ENCODE assay signal across 25 cellular contexts in the genomic region with DNA sequence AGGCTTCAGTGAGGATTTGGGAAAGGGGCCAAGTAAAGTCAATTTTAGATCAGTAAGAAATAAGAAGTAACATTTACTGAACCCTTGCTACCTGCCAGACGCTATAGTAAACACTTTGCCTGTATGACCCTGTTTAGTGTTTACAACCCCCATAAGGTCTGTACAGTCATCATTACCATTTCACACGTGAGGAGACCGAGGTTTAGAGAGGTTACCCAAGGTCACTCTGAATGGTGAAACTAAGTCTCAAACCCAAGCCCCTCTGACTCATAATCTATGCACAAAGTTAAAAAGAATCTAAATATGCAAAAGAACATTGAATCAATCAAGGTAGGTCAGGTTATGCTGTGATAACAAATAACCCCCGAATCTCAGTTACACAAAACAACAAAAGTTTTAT. TPM values are rescaled to one million over a fixed set of nuclear protein-coding genes. Genes with fewer than 3 reads are reported as not detected.
"Had no signal": no experiment of that assay in that cellular context is flagged by ENCODE, and none has a peak within 500 bp of the region (broad histone marks: within the 10 kb centered on the region; RNA-seq: fewer than 3 reads in every experiment).

No MANE protein-coding gene starts in this region.

- ATAC-seq: activated CD8-positive, alpha-beta T cell treated with anti-CD3 and anti-CD28 coated beads for 36 hours; activated naive CD4-positive, alpha-beta T cell treated with anti-CD3 and anti-CD28 coated beads, Interleukin-2, amount 50 U/mL, for 72 hours; effector memory CD8-positive, alpha-beta T cell; left lobe of liver had no signal

- H3K27me3 ChIP-seq: adrenal gland, cardiac muscle cell had no signal

- H3K27ac ChIP-seq: adrenal gland, cardiac muscle cell had no signal

- H3K36me3 ChIP-seq: adrenal gland, cardiac muscle cell, thoracic aorta had no signal

- H3K9me3 ChIP-seq: adrenal gland, thoracic aorta had no signal

- H3K4me3 ChIP-seq: adrenal gland, cardiac muscle cell had no signal

- DNase-seq: activated B cell treated with CpG ODN at 0.5 μM for 24 hours; activated CD4-positive, alpha-beta T cell treated with anti-CD3 and anti-CD28 coated beads for 4 hours; activated CD8-positive, alpha-beta memory T cell treated with anti-CD3 and anti-CD28 coated beads, Interleukin-2, amount 50 U/mL, for 4 hours; activated CD8-positive, alpha-beta T cell treated with anti-CD3 and anti-CD28 coated beads for 36 hours; activated gamma-delta T cell treated with Interleukin-2 at 50 U/mL for 16 hours; adrenal gland; effector memory CD8-positive, alpha-beta T cell; foreskin melanocyte; glutamatergic neuron; hippocampal formation; kidney; small intestine; stimulated activated CD4-positive, alpha-beta T cell treated with anti-CD3 and anti-CD28 coated beads, Interleukin-4, amount 100 ng/mL, for 1 hour had no signal

RNA-seq across cellular contexts. Expression of a gene that starts 8.0 kb away (rescaled TPM):
- total RNA-seq: activated B cell treated with CpG ODN at 0.5 μM for 24 hours; activated naive CD4-positive, alpha-beta T cell treated with anti-CD3 and anti-CD28 coated beads, Interleukin-2, amount 50 U/mL, for 72 hours; activated T-helper 1 cell treated with anti-CD3 and anti-CD28 coated beads, Interleukin-12 subunit alpha, Interleukin-12 subunit beta, Interleukin-2, Interleukin-4 antibody, amounts not matched to agents 30 ng/mL and 10 ng/mL and 1 ng/mL, durations not matched to agents 14 hours and 24 hours and 36 hours had no signal

RNA-seq across cellular contexts. Expression of a gene that starts 46.6 kb away (rescaled TPM):
- total RNA-seq: activated B cell treated with CpG ODN at 0.5 μM for 24 hours; activated CD8-positive, alpha-beta T cell treated with anti-CD3 and anti-CD28 coated beads for 36 hours; activated naive CD4-positive, alpha-beta T cell treated with anti-CD3 and anti-CD28 coated beads, Interleukin-2, amount 50 U/mL, for 72 hours; activated T-helper 1 cell treated with anti-CD3 and anti-CD28 coated beads, Interleukin-12 subunit alpha, Interleukin-12 subunit beta, Interleukin-2, Interleukin-4 antibody, amounts not matched to agents 30 ng/mL and 10 ng/mL and 1 ng/mL, durations not matched to agents 14 hours and 24 hours and 36 hours; cardiac muscle cell; dermis microvascular lymphatic vessel endothelial cell; kidney; left lobe of liver; lung microvascular endothelial cell; myocyte; neural crest cell; omental fat pad; progenitor cell of endocrine pancreas; urinary bladder had no signal
